ENCODE assay signal across 1 cellular context in the genomic region with DNA sequence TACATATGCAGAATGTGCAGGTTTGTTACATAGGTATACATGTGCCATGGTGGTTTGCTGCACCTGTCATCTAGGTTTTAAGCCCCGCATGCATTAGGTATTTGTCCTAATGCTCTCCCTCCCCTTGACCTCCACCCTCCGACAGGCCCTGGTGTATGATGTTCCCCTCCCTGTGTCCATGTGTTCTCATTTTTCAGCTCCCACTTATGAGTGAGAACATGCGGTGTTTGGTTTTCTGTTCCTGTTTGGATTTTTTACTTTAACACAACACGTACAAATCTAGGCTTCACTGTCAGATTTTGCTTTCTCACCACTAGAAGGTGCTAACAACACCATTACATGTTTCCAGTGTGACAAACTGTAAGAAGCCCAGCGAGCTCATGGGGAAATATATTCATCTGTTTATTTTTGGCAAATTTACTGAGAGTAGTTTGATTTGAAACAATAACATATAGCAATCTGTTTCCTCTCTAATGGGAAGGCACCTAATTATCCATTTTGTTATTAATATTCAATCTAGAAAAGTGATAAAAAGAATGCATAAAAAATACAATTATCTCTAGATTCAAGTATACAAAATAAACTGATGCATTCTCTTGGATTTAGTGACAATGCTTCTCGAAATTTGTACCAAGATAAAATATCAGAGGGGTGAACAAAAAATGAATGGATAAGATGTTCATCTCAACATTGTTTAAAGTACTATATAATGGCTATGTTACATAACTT.
TF ChIP-seq lines count a peak whose summit lies in the region.

No MANE protein-coding gene starts in this region.

TF ChIP-seq in GM12878, 131 proteins besides CTCF, POLR2A, EP300 and RAD21 (continued from another document and continues in another):
- TF ChIP-seq SUZ12 (IDR thresholded peaks at IDR 0.05; ENCODE audit: unreplicated experiment) = no peak
- TF ChIP-seq MEF2B (IDR thresholded peaks at IDR 0.05; ENCODE audit: partially characterized antibody, poor library complexity, severe bottlenecking) = peak; percentile 40
- TF ChIP-seq, protein P1, sequence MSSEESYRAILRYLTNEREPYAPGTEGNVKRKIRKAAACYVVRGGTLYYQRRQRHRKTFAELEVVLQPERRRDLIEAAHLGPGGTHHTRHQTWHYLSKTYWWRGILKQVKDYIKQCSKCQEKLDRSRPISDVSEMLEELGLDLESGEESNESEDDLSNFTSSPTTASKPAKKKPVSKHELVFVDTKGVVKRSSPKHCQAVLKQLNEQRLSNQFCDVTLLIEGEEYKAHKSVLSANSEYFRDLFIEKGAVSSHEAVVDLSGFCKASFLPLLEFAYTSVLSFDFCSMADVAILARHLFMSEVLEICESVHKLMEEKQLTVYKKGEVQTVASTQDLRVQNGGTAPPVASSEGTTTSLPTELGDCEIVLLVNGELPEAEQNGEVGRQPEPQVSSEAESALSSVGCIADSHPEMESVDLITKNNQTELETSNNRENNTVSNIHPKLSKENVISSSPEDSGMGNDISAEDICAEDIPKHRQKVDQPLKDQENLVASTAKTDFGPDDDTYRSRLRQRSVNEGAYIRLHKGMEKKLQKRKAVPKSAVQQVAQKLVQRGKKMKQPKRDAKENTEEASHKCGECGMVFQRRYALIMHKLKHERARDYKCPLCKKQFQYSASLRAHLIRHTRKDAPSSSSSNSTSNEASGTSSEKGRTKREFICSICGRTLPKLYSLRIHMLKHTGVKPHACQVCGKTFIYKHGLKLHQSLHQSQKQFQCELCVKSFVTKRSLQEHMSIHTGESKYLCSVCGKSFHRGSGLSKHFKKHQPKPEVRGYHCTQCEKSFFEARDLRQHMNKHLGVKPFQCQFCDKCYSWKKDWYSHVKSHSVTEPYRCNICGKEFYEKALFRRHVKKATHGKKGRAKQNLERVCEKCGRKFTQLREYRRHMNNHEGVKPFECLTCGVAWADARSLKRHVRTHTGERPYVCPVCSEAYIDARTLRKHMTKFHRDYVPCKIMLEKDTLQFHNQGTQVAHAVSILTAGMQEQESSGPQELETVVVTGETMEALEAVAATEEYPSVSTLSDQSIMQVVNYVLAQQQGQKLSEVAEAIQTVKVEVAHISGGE (CRISPR knock-in tag; IDR thresholded peaks at IDR 0.05) = 0 out of 2 replicates have a peak, but pooled peaks have one; percentile 14
- TF ChIP-seq TCF3 (IDR thresholded peaks at IDR 0.05; ENCODE audit: borderline replicate concordance, insufficient read depth, low read depth, low read length) = no peak
- TF ChIP-seq DPF2 (IDR thresholded peaks at IDR 0.05) = no peak
- TF ChIP-seq TCF7 (IDR thresholded peaks at IDR 0.05; ENCODE audit: borderline replicate concordance) = no peak
- TF ChIP-seq, protein P2, sequence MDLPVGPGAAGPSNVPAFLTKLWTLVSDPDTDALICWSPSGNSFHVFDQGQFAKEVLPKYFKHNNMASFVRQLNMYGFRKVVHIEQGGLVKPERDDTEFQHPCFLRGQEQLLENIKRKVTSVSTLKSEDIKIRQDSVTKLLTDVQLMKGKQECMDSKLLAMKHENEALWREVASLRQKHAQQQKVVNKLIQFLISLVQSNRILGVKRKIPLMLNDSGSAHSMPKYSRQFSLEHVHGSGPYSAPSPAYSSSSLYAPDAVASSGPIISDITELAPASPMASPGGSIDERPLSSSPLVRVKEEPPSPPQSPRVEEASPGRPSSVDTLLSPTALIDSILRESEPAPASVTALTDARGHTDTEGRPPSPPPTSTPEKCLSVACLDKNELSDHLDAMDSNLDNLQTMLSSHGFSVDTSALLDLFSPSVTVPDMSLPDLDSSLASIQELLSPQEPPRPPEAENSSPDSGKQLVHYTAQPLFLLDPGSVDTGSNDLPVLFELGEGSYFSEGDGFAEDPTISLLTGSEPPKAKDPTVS (IDR thresholded peaks at IDR 0.05; ENCODE audit: low read depth, low read length) = no peak
- TF ChIP-seq, protein P3, sequence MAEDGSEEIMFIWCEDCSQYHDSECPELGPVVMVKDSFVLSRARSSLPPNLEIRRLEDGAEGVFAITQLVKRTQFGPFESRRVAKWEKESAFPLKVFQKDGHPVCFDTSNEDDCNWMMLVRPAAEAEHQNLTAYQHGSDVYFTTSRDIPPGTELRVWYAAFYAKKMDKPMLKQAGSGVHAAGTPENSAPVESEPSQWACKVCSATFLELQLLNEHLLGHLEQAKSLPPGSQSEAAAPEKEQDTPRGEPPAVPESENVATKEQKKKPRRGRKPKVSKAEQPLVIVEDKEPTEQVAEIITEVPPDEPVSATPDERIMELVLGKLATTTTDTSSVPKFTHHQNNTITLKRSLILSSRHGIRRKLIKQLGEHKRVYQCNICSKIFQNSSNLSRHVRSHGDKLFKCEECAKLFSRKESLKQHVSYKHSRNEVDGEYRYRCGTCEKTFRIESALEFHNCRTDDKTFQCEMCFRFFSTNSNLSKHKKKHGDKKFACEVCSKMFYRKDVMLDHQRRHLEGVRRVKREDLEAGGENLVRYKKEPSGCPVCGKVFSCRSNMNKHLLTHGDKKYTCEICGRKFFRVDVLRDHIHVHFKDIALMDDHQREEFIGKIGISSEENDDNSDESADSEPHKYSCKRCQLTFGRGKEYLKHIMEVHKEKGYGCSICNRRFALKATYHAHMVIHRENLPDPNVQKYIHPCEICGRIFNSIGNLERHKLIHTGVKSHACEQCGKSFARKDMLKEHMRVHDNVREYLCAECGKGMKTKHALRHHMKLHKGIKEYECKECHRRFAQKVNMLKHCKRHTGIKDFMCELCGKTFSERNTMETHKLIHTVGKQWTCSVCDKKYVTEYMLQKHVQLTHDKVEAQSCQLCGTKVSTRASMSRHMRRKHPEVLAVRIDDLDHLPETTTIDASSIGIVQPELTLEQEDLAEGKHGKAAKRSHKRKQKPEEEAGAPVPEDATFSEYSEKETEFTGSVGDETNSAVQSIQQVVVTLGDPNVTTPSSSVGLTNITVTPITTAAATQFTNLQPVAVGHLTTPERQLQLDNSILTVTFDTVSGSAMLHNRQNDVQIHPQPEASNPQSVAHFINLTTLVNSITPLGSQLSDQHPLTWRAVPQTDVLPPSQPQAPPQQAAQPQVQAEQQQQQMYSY (CRISPR knock-in tag; IDR thresholded peaks at IDR 0.05) = no peak
- no peak for TF ChIP-seq ESRRA (IDR thresholded peaks at IDR 0.05; ENCODE audit: low read length)
- no peak for TF ChIP-seq MTA3 (IDR thresholded peaks at IDR 0.05; ENCODE audit: borderline replicate concordance, low read length)
- TF ChIP-seq SMAD5 (IDR thresholded peaks at IDR 0.05; ENCODE audit: low read depth) = no peak
- TF ChIP-seq, protein P4, sequence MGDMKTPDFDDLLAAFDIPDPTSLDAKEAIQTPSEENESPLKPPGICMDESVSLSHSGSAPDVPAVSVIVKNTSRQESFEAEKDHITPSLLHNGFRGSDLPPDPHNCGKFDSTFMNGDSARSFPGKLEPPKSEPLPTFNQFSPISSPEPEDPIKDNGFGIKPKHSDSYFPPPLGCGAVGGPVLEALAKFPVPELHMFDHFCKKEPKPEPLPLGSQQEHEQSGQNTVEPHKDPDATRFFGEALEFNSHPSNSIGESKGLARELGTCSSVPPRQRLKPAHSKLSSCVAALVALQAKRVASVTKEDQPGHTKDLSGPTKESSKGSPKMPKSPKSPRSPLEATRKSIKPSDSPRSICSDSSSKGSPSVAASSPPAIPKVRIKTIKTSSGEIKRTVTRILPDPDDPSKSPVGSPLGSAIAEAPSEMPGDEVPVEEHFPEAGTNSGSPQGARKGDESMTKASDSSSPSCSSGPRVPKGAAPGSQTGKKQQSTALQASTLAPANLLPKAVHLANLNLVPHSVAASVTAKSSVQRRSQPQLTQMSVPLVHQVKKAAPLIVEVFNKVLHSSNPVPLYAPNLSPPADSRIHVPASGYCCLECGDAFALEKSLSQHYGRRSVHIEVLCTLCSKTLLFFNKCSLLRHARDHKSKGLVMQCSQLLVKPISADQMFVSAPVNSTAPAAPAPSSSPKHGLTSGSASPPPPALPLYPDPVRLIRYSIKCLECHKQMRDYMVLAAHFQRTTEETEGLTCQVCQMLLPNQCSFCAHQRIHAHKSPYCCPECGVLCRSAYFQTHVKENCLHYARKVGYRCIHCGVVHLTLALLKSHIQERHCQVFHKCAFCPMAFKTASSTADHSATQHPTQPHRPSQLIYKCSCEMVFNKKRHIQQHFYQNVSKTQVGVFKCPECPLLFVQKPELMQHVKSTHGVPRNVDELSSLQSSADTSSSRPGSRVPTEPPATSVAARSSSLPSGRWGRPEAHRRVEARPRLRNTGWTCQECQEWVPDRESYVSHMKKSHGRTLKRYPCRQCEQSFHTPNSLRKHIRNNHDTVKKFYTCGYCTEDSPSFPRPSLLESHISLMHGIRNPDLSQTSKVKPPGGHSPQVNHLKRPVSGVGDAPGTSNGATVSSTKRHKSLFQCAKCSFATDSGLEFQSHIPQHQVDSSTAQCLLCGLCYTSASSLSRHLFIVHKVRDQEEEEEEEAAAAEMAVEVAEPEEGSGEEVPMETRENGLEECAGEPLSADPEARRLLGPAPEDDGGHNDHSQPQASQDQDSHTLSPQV (IDR thresholded peaks at IDR 0.05) = no peak
- TF ChIP-seq, protein P5, sequence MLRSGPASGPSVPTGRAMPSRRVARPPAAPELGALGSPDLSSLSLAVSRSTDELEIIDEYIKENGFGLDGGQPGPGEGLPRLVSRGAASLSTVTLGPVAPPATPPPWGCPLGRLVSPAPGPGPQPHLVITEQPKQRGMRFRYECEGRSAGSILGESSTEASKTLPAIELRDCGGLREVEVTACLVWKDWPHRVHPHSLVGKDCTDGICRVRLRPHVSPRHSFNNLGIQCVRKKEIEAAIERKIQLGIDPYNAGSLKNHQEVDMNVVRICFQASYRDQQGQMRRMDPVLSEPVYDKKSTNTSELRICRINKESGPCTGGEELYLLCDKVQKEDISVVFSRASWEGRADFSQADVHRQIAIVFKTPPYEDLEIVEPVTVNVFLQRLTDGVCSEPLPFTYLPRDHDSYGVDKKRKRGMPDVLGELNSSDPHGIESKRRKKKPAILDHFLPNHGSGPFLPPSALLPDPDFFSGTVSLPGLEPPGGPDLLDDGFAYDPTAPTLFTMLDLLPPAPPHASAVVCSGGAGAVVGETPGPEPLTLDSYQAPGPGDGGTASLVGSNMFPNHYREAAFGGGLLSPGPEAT (IDR thresholded peaks at IDR 0.05; ENCODE audit: low read depth) = peak; percentile 48; the same call in 1 of the 2 replicates
- TF ChIP-seq BHLHE40 (IDR thresholded peaks at IDR 0.05; ENCODE audit: borderline replicate concordance in 1 of 2, low read depth in 2 of 2, low read length in 1 of 2) = peak in 1 of 2 experiments; percentile 17; a peak in 1 of 4 replicates
- peak; percentile 82 for TF ChIP-seq SMARCA5 (IDR thresholded peaks at IDR 0.05)
- no peak for TF ChIP-seq HDAC2 (IDR thresholded peaks at IDR 0.05)
- TF ChIP-seq SUPT20H (IDR thresholded peaks at IDR 0.05; ENCODE audit: borderline replicate concordance, control insufficient read depth, low read depth, low read length) = no peak
- TF ChIP-seq, protein P6, sequence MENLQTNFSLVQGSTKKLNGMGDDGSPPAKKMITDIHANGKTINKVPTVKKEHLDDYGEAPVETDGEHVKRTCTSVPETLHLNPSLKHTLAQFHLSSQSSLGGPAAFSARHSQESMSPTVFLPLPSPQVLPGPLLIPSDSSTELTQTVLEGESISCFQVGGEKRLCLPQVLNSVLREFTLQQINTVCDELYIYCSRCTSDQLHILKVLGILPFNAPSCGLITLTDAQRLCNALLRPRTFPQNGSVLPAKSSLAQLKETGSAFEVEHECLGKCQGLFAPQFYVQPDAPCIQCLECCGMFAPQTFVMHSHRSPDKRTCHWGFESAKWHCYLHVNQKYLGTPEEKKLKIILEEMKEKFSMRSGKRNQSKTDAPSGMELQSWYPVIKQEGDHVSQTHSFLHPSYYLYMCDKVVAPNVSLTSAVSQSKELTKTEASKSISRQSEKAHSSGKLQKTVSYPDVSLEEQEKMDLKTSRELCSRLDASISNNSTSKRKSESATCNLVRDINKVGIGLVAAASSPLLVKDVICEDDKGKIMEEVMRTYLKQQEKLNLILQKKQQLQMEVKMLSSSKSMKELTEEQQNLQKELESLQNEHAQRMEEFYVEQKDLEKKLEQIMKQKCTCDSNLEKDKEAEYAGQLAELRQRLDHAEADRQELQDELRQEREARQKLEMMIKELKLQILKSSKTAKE (IDR thresholded peaks at IDR 0.05; ENCODE audit: low read depth, poor library complexity, severe bottlenecking) = peak; percentile 33
- no peak for TF ChIP-seq MYB (IDR thresholded peaks at IDR 0.05; ENCODE audit: borderline replicate concordance, low read depth, low read length)
- TF ChIP-seq RFX5 (IDR thresholded peaks at IDR 0.05; ENCODE audit: low read depth, low read length) = no peak
- peak; percentile 59; the same call in 1 of the 2 replicates for TF ChIP-seq ATF7 (IDR thresholded peaks at IDR 0.05; ENCODE audit: low read depth)
- no peak for TF ChIP-seq SMAD1 (IDR thresholded peaks at IDR 0.05; ENCODE audit: low read depth, partially characterized antibody)
- TF ChIP-seq HDGF (IDR thresholded peaks at IDR 0.05) = no peak
- TF ChIP-seq SREBF2 (IDR thresholded peaks at IDR 0.05; ENCODE audit: low read length) = no peak
- no peak for TF ChIP-seq BACH1 (IDR thresholded peaks at IDR 0.05; ENCODE audit: borderline replicate concordance)
- 0 out of 2 replicates have a peak, but pooled peaks have one; percentile 7 for TF ChIP-seq MEF2A (IDR thresholded peaks at IDR 0.05; ENCODE audit: insufficient read depth, low read depth, low read length)
- TF ChIP-seq, protein P7, sequence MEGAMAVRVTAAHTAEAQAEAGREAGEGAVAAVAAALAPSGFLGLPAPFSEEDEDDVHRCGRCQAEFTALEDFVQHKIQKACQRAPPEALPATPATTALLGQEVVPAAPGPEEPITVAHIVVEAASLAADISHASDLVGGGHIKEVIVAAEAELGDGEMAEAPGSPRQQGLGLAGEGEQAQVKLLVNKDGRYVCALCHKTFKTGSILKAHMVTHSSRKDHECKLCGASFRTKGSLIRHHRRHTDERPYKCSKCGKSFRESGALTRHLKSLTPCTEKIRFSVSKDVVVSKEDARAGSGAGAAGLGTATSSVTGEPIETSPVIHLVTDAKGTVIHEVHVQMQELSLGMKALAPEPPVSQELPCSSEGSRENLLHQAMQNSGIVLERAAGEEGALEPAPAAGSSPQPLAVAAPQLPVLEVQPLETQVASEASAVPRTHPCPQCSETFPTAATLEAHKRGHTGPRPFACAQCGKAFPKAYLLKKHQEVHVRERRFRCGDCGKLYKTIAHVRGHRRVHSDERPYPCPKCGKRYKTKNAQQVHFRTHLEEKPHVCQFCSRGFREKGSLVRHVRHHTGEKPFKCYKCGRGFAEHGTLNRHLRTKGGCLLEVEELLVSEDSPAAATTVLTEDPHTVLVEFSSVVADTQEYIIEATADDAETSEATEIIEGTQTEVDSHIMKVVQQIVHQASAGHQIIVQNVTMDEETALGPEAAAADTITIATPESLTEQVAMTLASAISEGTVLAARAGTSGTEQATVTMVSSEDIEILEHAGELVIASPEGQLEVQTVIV (IDR thresholded peaks at IDR 0.05; ENCODE audit: borderline replicate concordance, partially characterized antibody) = no peak
